Comparison of ENCODE assay signal across 13 cellular contexts in the genomic region with DNA sequence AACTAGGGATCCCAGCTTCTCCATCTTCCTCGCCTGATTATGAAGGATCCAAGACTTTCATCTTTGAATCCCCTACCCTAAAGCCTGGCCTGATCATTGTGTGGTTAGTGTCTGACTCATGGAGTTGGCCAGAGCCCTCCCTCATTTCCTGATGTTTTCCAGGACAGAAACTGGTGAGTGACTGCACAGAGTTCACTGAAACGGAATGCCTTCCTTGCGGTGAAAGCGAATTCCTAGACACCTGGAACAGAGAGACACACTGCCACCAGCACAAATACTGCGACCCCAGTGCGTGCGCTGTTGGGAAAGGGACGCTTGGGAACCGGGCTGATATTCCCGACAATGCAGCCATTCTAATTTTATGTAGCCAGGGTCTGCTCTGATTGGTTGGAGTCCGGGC. TPM values are rescaled to one million over a fixed set of nuclear protein-coding genes. Genes with fewer than 3 reads are reported as not detected.
DNase-seq lines count a peak whose midpoint lies in the region; ATAC-seq and TF ChIP-seq lines count a peak whose summit lies in the region.
"Had no signal": no experiment of that assay in that cellular context is flagged by ENCODE, and none has a peak within 500 bp of the region (broad histone marks: within the 10 kb centered on the region; RNA-seq: fewer than 3 reads in every experiment).

No MANE protein-coding gene starts in this region.

- H3K9me3 Mint-ChIP-seq in MCF 10A (ENCODE audit: unreplicated experiment), result no peaks in the 10 kb centered on the region
- no peaks in the 10 kb centered on the region for H3K9me3 Mint-ChIP-seq in CD8-positive, alpha-beta memory T cell
- H3K9me3 Mint-ChIP-seq: central memory CD8-positive, alpha-beta T cell had no signal

- H3K9me3 ChIP-seq in breast epithelium, result no peaks in the 10 kb centered on the region
- no peaks in the 10 kb centered on the region for H3K9me3 ChIP-seq in CD8-positive, alpha-beta memory T cell (ENCODE audit: low read length)
- H3K9me3 ChIP-seq: right lobe of liver had no signal

- no TSS peak for BruUV-seq in MCF 10A (replicated peaks; lab: Mats Ljungman, UMichigan)

- H3K36me3 Mint-ChIP-seq in MCF 10A (ENCODE audit: insufficient read depth, unreplicated experiment), result peaks cover 10% of the 10 kb centered on the region
- peaks cover 0 to 31% (median 0%) of the 10 kb centered on the region in 3 donors for H3K36me3 Mint-ChIP-seq in CD8-positive, alpha-beta memory T cell

- no peak overlapping the region for H3K27ac ChIP-seq in breast epithelium
- H3K27ac ChIP-seq in CD8-positive, alpha-beta memory T cell (ENCODE audit: low read depth, low read length), result no peak overlapping the region
- H3K27ac ChIP-seq: right lobe of liver had no signal

- H3K4me3 ChIP-seq in breast epithelium, result no peak overlapping the region
- H3K4me3 ChIP-seq in astrocyte of the cerebellum (ENCODE audit: low read depth, low read length), result no peak overlapping the region
- H3K4me3 ChIP-seq in CD8-positive, alpha-beta memory T cell (ENCODE audit: low read length), result no peak overlapping the region
- H3K4me3 ChIP-seq: right lobe of liver had no signal

- H3K4me3 Mint-ChIP-seq in MCF 10A (ENCODE audit: unreplicated experiment), result no peak overlapping the region
- H3K4me3 Mint-ChIP-seq in CD8-positive, alpha-beta memory T cell, result no peak overlapping the region
- H3K4me3 Mint-ChIP-seq: central memory CD8-positive, alpha-beta T cell had no signal

- in situ Hi-C loops in astrocyte of the cerebellum (cut with HindIII; ENCODE audit: low sequenced_read_pairs), result no loop called here

- POLR2A ChIA-PET in MCF 10A (lab: Yijun Ruan, JAX), result no interaction called here
- POLR2A ChIA-PET in CD8-positive, alpha-beta memory T cell (lab: Charles Lee), result no interaction called here

- intact Hi-C loops in MCF 10A (cut with micrococcal nuclease) (no loop called here), breast epithelium (cut with DNase I; ENCODE audit: low total_unique reads) (no loop called here)

- H3K27me3 ChIP-seq in breast epithelium, result no peaks in the 10 kb centered on the region
- H3K27me3 ChIP-seq in CD8-positive, alpha-beta memory T cell (ENCODE audit: insufficient read depth, low read length, poor library complexity, severe bottlenecking), result no peaks in the 10 kb centered on the region
- H3K27me3 ChIP-seq: right lobe of liver had no signal

- CTCF ChIA-PET in MCF 10A (lab: Yijun Ruan, JAX), result interaction anchor here (0.7 to 1.5 kb wide), 3 partner anchors 11 to 108 kb away, joined by 3 to 8 read pairs (median 4); no protein-coding TSS in a partner anchor
- CTCF ChIA-PET in CD8-positive, alpha-beta memory T cell (lab: Charles Lee), result no interaction called here

- no peak for ATAC-seq in omental fat pad (ENCODE audit: low FRiP score)

- H3K4me1 ChIP-seq in breast epithelium, result peaks cover 0 to 4% of the 10 kb centered on the region in 2 donors
- peaks cover 9% of the 10 kb centered on the region for H3K4me1 ChIP-seq in CD8-positive, alpha-beta memory T cell (ENCODE audit: insufficient read depth, low read length)

- DNase-seq in MCF 10A (ENCODE audit: unreplicated experiment), result peak; percentile 67
- DNase-seq in breast epithelium (ENCODE audit: low spot score in 2 of 2), result no peak
- peak; percentile 68 for DNase-seq in astrocyte of the cerebellum (ENCODE audit: low read depth)
- DNase-seq in islet precursor cell, result peak; percentile 84
- DNase-seq in omental fat pad (ENCODE audit: low spot score), result no peak
- DNase-seq in activated CD4-positive, alpha-beta T cell treated with anti-CD3 and anti-CD28 coated beads for 4 hours, result no peak
- DNase-seq in CD8-positive, alpha-beta memory T cell, result no peak
- no peak for DNase-seq in iPS-NIHi11 (ENCODE audit: low spot score)
- DNase-seq: activated CD4-positive, CD25-positive, alpha-beta regulatory T cell; midbrain; NCI-H345; right lobe of liver had no signal

- peak overlapping the region; percentile 4 for H3K27ac Mint-ChIP-seq in MCF 10A (ENCODE audit: low read depth, unreplicated experiment)
- no peak overlapping the region for H3K27ac Mint-ChIP-seq in CD8-positive, alpha-beta memory T cell

- H3K36me3 ChIP-seq in breast epithelium, result no peaks in the 10 kb centered on the region
- H3K36me3 ChIP-seq in CD8-positive, alpha-beta memory T cell (ENCODE audit: insufficient read depth, low read length), result no peaks in the 10 kb centered on the region

- TF ChIP-seq POLR2A in breast epithelium (IDR thresholded peaks at IDR 0.05), result no peak

- peaks cover 7% of the 10 kb centered on the region for H3K4me1 Mint-ChIP-seq in MCF 10A (ENCODE audit: insufficient read depth, unreplicated experiment)
- peaks cover 15 to 31% (median 19%) of the 10 kb centered on the region in 3 donors for H3K4me1 Mint-ChIP-seq in CD8-positive, alpha-beta memory T cell

- H3K27me3 Mint-ChIP-seq in MCF 10A (ENCODE audit: insufficient read depth, unreplicated experiment), result peaks cover 26% of the 10 kb centered on the region
- H3K27me3 Mint-ChIP-seq in CD8-positive, alpha-beta memory T cell, result peaks cover 3 to 7% of the 10 kb centered on the region in 2 donors

- no peak for TF ChIP-seq CTCF in MCF 10A (IDR thresholded peaks at IDR 0.05; ENCODE audit: unreplicated experiment)
- no peak for TF ChIP-seq CTCF in breast epithelium (IDR thresholded peaks at IDR 0.05)
- no peak for TF ChIP-seq CTCF in astrocyte of the cerebellum (IDR thresholded peaks at IDR 0.05; ENCODE audit: low read depth, low read length, missing control alignments)
- no peak for TF ChIP-seq CTCF in omental fat pad (IDR thresholded peaks at IDR 0.05)

RNA-seq across cellular contexts. Expression of a gene that starts 4.0 kb away (rescaled TPM):
- total RNA-seq in MCF 10A (2022), result 1.5 and 2.3 TPM in 2 replicates
- total RNA-seq in breast epithelium, result 10 to 100 TPM; 11.7 to 21.6 (median 17.0) TPM
- 10 to 100 TPM; 15.0 to 33.4 (median 23.2) TPM for total RNA-seq in omental fat pad
- 1 to 10 TPM; 3.5 to 4.1 TPM for total RNA-seq in CD8-positive, alpha-beta memory T cell
- polyA plus RNA-seq in CD8-positive, alpha-beta memory T cell, result 2.8 TPM

RNA-seq across cellular contexts. Expression of a gene that starts 32.3 kb away (rescaled TPM):
- total RNA-seq in MCF 10A (2022), result 26.0 and 31.2 TPM in 2 replicates
- total RNA-seq in breast epithelium, result 10 to 100 TPM; 30.1 to 59.7 (median 36.1) TPM
- 10 to 100 TPM; 19.3 to 41.1 (median 23.2) TPM for total RNA-seq in omental fat pad
- 10 to 100 TPM; 34.9 to 36.9 TPM for total RNA-seq in CD8-positive, alpha-beta memory T cell
- polyA plus RNA-seq in CD8-positive, alpha-beta memory T cell, result 28.7 TPM

Comparison
In these comparisons a context has a peak if more than half of its experiments do, and no peak if none do; other contexts are left out.
1. DNase-seq: peak in MCF 10A (single experiment), astrocyte of the cerebellum (single experiment) and islet precursor cell (single experiment); none in breast epithelium (0 of 2), omental fat pad (single experiment), activated CD4-positive, alpha-beta T cell treated with anti-CD3 and anti-CD28 coated beads for 4 hours (0 of 2), CD8-positive, alpha-beta memory T cell (0 of 5) and iPS-NIHi11 (single experiment).